ENCODE assay signal across 14 cellular contexts in the genomic region with DNA sequence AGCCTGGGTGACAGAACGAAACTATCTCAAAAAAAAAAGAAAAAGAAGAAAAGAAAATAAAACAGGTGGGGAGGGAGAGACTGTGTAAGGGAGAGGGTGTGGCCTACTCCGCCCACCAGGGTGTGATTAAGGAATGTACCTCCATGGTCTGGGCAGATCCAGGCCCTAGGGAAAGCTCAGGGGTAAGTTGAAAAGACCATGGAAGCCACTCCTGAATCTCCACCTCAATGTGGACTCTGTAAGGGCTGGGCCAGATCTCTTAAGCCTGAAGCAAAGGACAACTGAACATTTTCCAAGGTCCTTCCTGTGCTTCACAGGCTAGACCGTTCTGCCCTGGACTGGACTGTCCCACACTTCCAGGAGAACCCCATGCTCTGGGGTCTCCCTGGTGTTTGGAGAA. TPM values are rescaled to one million over a fixed set of nuclear protein-coding genes. Genes with fewer than 3 reads are reported as not detected.
DNase-seq lines count a peak whose midpoint lies in the region; ATAC-seq and TF ChIP-seq lines count a peak whose summit lies in the region.
"Had no signal": no experiment of that assay in that cellular context is flagged by ENCODE, and none has a peak within 500 bp of the region (broad histone marks: within the 10 kb centered on the region; RNA-seq: fewer than 3 reads in every experiment).

No MANE protein-coding gene starts in this region.

- 73% methylated on average over 3 of the region's 3 CpGs for WGBS in suprapubic skin

- no peaks in the 10 kb centered on the region for H3K27me3 ChIP-seq in PC-9 (ENCODE audit: insufficient read depth, low read depth)
- H3K27me3 ChIP-seq in suprapubic skin, result no peaks in the 10 kb centered on the region
- H3K27me3 ChIP-seq: uterus had no signal

- peak in 1 of 2 donors; percentile 21 for ATAC-seq in activated naive CD4-positive, alpha-beta T cell treated with anti-CD3 and anti-CD28 coated beads, Interleukin-2, amount 50 U/mL, for 72 hours
- no peak for ATAC-seq in central memory CD8-positive, alpha-beta T cell (replicated peaks; ENCODE audit: extremely low read depth, poor library complexity, severe bottlenecking)
- ATAC-seq in stimulated activated memory B cell treated with anti-CD40 and anti-IgM and Interleukin-4, amounts not matched to agents 10 μg/mL and 1 μg/mL and 100 μg/mL, for 72 hours, result no peak

- DNase-seq in activated naive CD4-positive, alpha-beta T cell treated with anti-CD3 and anti-CD28 coated beads, Interleukin-2, amount 50 U/mL, for 72 hours (ENCODE audit: low spot score in 2 of 2), result no peak
- no peak for DNase-seq in activated naive CD4-positive, alpha-beta T cell treated with Interleukin-2 at 50 U/mL for 16 hours
- DNase-seq in PC-9 (peak in 1 of 2 experiments; percentile 56), suprapubic skin (ENCODE audit: low spot score in 2 of 2) (no peak), mesenteric fat pad (ENCODE audit: low spot score) (no peak)
- DNase-seq in central memory CD8-positive, alpha-beta T cell (ENCODE audit: low spot score in 2 of 2), result no peak
- DNase-seq in activated CD4-positive, CD25-positive, alpha-beta regulatory T cell treated with anti-CD3 and anti-CD28 coated beads, Interleukin-2, amount 50 U/mL, for 72 hours, result no peak
- DNase-seq: NCI-H1417 treated with DMSO at 0.1 percent for 48 hours, NCI-H526, SHP77, uterus, WERI-Rb-1 had no signal

- intact Hi-C loops in PC-9 (cut with micrococcal nuclease; ENCODE audit: unreplicated experiment), result no loop called here

- CTCF ChIA-PET in PC-9 (lab: Charles Lee), result interaction anchor here (1.1 kb wide), 1 partner anchor 32 kb away, joined by 3 read pairs; no protein-coding TSS in a partner anchor

- no peak overlapping the region; the same call in 1 of the 2 replicates for H2AFZ ChIP-seq in PC-9

- TF ChIP-seq EP300 in suprapubic skin (IDR thresholded peaks at IDR 0.05), result no peak

- H3K36me3 Mint-ChIP-seq in activated naive CD4-positive, alpha-beta T cell treated with anti-CD3 and anti-CD28 coated beads, Interleukin-2, amount 50 U/mL, for 72 hours, result peaks cover 0 to 5% of the 10 kb centered on the region in 2 donors
- peaks cover 7% of the 10 kb centered on the region for H3K36me3 Mint-ChIP-seq in central memory CD8-positive, alpha-beta T cell (ENCODE audit: insufficient read depth)
- no peaks in the 10 kb centered on the region for H3K36me3 Mint-ChIP-seq in stimulated activated memory B cell treated with anti-CD40 and anti-IgM and Interleukin-4, amounts not matched to agents 10 μg/mL and 1 μg/mL and 100 μg/mL, for 72 hours

- H3K79me2 ChIP-seq in PC-9 (ENCODE audit: low read depth), result no peaks in the 10 kb centered on the region

- H3K4me3 ChIP-seq in PC-9, result no peak overlapping the region
- no peak overlapping the region for H3K4me3 ChIP-seq in suprapubic skin
- H3K4me3 ChIP-seq: uterus had no signal

- H3K4me1 ChIP-seq in PC-9 (replicated peaks; ENCODE audit: insufficient read depth), result peaks cover 67% of the 10 kb centered on the region
- H3K4me1 ChIP-seq in suprapubic skin, result peaks cover 3% of the 10 kb centered on the region
- H3K4me1 ChIP-seq: uterus had no signal

- H3K27ac ChIP-seq in PC-9 (no peak overlapping the region), suprapubic skin (no peak overlapping the region)
- H3K27ac ChIP-seq: uterus, WERI-Rb-1 had no signal

- H4K20me1 ChIP-seq in PC-9 (ENCODE audit: insufficient read depth), result no peaks in the 10 kb centered on the region

- no peaks in the 10 kb centered on the region for H3K27me3 Mint-ChIP-seq in central memory CD8-positive, alpha-beta T cell
- H3K27me3 Mint-ChIP-seq in stimulated activated memory B cell treated with anti-CD40 and anti-IgM and Interleukin-4, amounts not matched to agents 10 μg/mL and 1 μg/mL and 100 μg/mL, for 72 hours, result no peaks in the 10 kb centered on the region
- H3K27me3 Mint-ChIP-seq: progenitor cell of endocrine pancreas had no signal

- H3K4me2 ChIP-seq in PC-9, result peak overlapping the region; percentile 27

- no peaks in the 10 kb centered on the region for H3K36me3 ChIP-seq in PC-9 (ENCODE audit: low read depth)
- H3K36me3 ChIP-seq in suprapubic skin, result no peaks in the 10 kb centered on the region
- H3K36me3 ChIP-seq: uterus, WERI-Rb-1 had no signal

- TF ChIP-seq CTCF in PC-9 (conservative IDR thresholded peaks at IDR 0.05) (no peak), suprapubic skin (IDR thresholded peaks at IDR 0.05) (no peak)

- POLR2A ChIA-PET in PC-9 (lab: Charles Lee; ENCODE audit: unreplicated experiment), result interaction anchor here (0.6 kb wide), 1 partner anchor 116 kb away, joined by 3 read pairs; no protein-coding TSS in a partner anchor

- BruUV-seq in PC-9 (replicated peaks; lab: Mats Ljungman, UMichigan), result no TSS peak

- TF ChIP-seq POLR2A in suprapubic skin (IDR thresholded peaks at IDR 0.05), result no peak

- no peaks in the 10 kb centered on the region for H3K9me2 ChIP-seq in PC-9 (ENCODE audit: insufficient read depth)

- H3K9me3 Mint-ChIP-seq in activated naive CD4-positive, alpha-beta T cell treated with anti-CD3 and anti-CD28 coated beads, Interleukin-2, amount 50 U/mL, for 72 hours, result peaks cover 0 to 5% of the 10 kb centered on the region in 2 donors
- H3K9me3 Mint-ChIP-seq in central memory CD8-positive, alpha-beta T cell, result no peaks in the 10 kb centered on the region
- H3K9me3 Mint-ChIP-seq in stimulated activated memory B cell treated with anti-CD40 and anti-IgM and Interleukin-4, amounts not matched to agents 10 μg/mL and 1 μg/mL and 100 μg/mL, for 72 hours, result peaks cover 6% of the 10 kb centered on the region

- peak overlapping the region; percentile 47 to 55 for H3K27ac Mint-ChIP-seq in activated naive CD4-positive, alpha-beta T cell treated with anti-CD3 and anti-CD28 coated beads, Interleukin-2, amount 50 U/mL, for 72 hours
- peak overlapping the region; percentile 91 for H3K27ac Mint-ChIP-seq in central memory CD8-positive, alpha-beta T cell (ENCODE audit: low read depth)
- H3K27ac Mint-ChIP-seq in stimulated activated memory B cell treated with anti-CD40 and anti-IgM and Interleukin-4, amounts not matched to agents 10 μg/mL and 1 μg/mL and 100 μg/mL, for 72 hours, result peak overlapping the region; percentile 64
- H3K27ac Mint-ChIP-seq: progenitor cell of endocrine pancreas had no signal

- no peak overlapping the region for H3K4me3 Mint-ChIP-seq in central memory CD8-positive, alpha-beta T cell
- H3K4me3 Mint-ChIP-seq in stimulated activated memory B cell treated with anti-CD40 and anti-IgM and Interleukin-4, amounts not matched to agents 10 μg/mL and 1 μg/mL and 100 μg/mL, for 72 hours, result no peak overlapping the region

- H3K9me3 ChIP-seq in PC-9 (ENCODE audit: insufficient read depth, low read depth), result no peaks in the 10 kb centered on the region
- no peaks in the 10 kb centered on the region for H3K9me3 ChIP-seq in suprapubic skin
- H3K9me3 ChIP-seq: uterus had no signal

- peaks cover 48% of the 10 kb centered on the region for H3K4me1 Mint-ChIP-seq in central memory CD8-positive, alpha-beta T cell
- H3K4me1 Mint-ChIP-seq in stimulated activated memory B cell treated with anti-CD40 and anti-IgM and Interleukin-4, amounts not matched to agents 10 μg/mL and 1 μg/mL and 100 μg/mL, for 72 hours, result peaks cover 36% of the 10 kb centered on the region

- peaks cover 35% of the 10 kb centered on the region for H3F3A ChIP-seq in PC-9 (ENCODE audit: insufficient read depth, low read depth)

RNA-seq across cellular contexts. Expression of gene ATG16L1, which starts 9.7 kb away (rescaled TPM):
- 10 to 100 TPM; 30.6 to 34.2 TPM for total RNA-seq in activated naive CD4-positive, alpha-beta T cell treated with anti-CD3 and anti-CD28 coated beads, Interleukin-2, amount 50 U/mL, for 72 hours
- 55.7 and 63.9 TPM in 2 replicates for total RNA-seq in PC-9 (2021)
- 10 to 100 TPM; 38.6 to 77.2 (median 49.4) TPM for total RNA-seq in suprapubic skin
- 20.5 TPM for total RNA-seq in mesenteric fat pad
